Comparison of ENCODE assay signal across 8 cellular contexts in the genomic region with DNA sequence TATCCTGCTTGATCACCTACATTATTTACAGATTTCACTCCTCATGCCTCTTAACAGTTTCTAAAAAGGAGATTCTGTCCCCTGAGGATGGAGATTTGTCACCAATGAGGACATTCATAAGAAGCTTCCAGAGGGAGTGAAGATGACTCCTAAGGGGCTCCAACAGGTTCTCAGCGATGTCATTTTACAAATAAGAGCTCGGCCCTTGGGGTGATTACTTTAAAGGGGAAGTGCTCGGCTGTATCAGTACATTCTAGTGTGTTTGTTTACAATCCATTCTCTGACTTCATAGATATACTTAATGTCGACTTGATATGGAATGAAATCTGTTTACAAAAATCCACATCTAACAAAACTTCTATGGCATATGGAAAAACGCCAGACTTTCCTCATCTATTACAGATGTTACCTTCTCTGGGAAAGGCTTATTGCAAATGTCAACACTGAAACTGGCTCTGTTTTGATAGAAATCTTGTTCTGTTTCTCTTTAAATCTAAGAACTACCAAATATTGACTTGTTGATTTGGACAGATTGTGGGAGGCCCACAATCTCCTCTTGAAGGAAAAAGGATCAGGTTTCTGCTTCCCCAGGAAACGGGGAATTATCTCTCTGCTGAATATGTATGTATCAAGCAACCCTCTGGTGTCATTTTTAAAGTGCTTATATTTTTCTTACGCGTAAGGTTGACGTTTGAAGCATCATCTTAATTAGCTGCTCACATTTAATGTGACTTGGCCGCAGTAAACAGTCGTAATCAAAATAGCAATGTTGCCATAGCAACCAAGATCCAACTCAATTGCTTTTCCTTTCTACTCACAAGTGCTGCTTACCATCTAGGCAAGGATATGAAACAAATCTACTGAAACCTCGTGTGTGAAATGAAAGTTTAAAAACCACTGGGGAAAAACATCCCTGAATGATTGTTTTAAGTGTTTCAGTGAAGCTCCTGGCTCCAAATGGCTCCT.
DNase-seq lines count a peak whose midpoint lies in the region; ATAC-seq and TF ChIP-seq lines count a peak whose summit lies in the region.

No MANE protein-coding gene starts in this region.

- H3K27ac Mint-ChIP-seq in nephron progenitor cell = peak overlapping the region; percentile 40

- peaks cover 40% of the 10 kb centered on the region for H3K4me1 Mint-ChIP-seq in nephron progenitor cell

- TF ChIP-seq CTCF in brain microvascular endothelial cell (IDR thresholded peaks at IDR 0.05; ENCODE audit: low read depth, low read length, missing control alignments) (no peak), nephron progenitor cell (IDR thresholded peaks at IDR 0.05) (no peak), ovary (IDR thresholded peaks at IDR 0.05) (no peak), esophagus squamous epithelium (IDR thresholded peaks at IDR 0.05) (no peak)

- intact Hi-C loops in ovary (cut with DNase I) = no loop called here
- intact Hi-C loops in esophagus squamous epithelium (cut with DNase I) = no loop called here

- H3K27me3 ChIP-seq in brain microvascular endothelial cell (replicated peaks) (no peaks in the 10 kb centered on the region), MG63 (no peaks in the 10 kb centered on the region), ovary (no peaks in the 10 kb centered on the region), esophagus squamous epithelium (no peaks in the 10 kb centered on the region)

- no peak for TF ChIP-seq EP300 in ovary (IDR thresholded peaks at IDR 0.05)

- WGBS in ovary, 3 donors = 18 to 28% (median 24%) methylated on average over 12 of the region's 12 CpGs
- 47 to 60% methylated on average over 12 of the region's 12 CpGs for WGBS in esophagus squamous epithelium, 2 donors

- peak overlapping the region; percentile 20 for H3K4me3 Mint-ChIP-seq in nephron progenitor cell

- no peaks in the 10 kb centered on the region for H3K36me3 ChIP-seq in brain microvascular endothelial cell (replicated peaks)
- no peaks in the 10 kb centered on the region for H3K36me3 ChIP-seq in MG63
- no peaks in the 10 kb centered on the region for H3K36me3 ChIP-seq in ovary
- H3K36me3 ChIP-seq in esophagus squamous epithelium = no peaks in the 10 kb centered on the region

- H3K4me1 ChIP-seq in ovary (ENCODE audit: insufficient read depth) (peaks cover 5% of the 10 kb centered on the region), esophagus squamous epithelium (peaks cover 0 to 34% (median 4%) of the 10 kb centered on the region in 3 donors)

- H3K27ac ChIP-seq in brain microvascular endothelial cell = peak overlapping the region; percentile 16
- H3K27ac ChIP-seq in ovary = no peak overlapping the region
- peak overlapping the region in 1 of 4 donors; percentile 27 for H3K27ac ChIP-seq in esophagus squamous epithelium

- in situ Hi-C loops in brain microvascular endothelial cell (cut with HindIII; ENCODE audit: low pct_ligation_motif_present, low sequenced_read_pairs) = no loop called here

- H3K9me3 ChIP-seq in MG63 = no peaks in the 10 kb centered on the region
- H3K9me3 ChIP-seq in ovary = no peaks in the 10 kb centered on the region
- H3K9me3 ChIP-seq in esophagus squamous epithelium = no peaks in the 10 kb centered on the region

- H3K27me3 Mint-ChIP-seq in nephron progenitor cell (ENCODE audit: low read depth, poor library complexity) = no peaks in the 10 kb centered on the region

- H3K9me3 Mint-ChIP-seq in nephron progenitor cell = peaks cover 14% of the 10 kb centered on the region

- TF ChIP-seq POLR2A in GM18505 (IDR thresholded peaks at IDR 0.05; ENCODE audit: borderline replicate concordance, extremely low read depth, insufficient read depth, insufficient read length) = no peak
- TF ChIP-seq POLR2A in ovary (IDR thresholded peaks at IDR 0.05) = no peak
- no peak for TF ChIP-seq POLR2A in esophagus squamous epithelium (IDR thresholded peaks at IDR 0.05)

- DNase-seq in DMS53 treated with DMSO at 0.1 percent for 48 hours (lab: John Stamatoyannopoulos, UW; ENCODE audit: unreplicated experiment) = peak; percentile 28
- peak; percentile 43 for DNase-seq in NCI-H146 (lab: John Stamatoyannopoulos, UW)
- peak; percentile 38 for DNase-seq in brain microvascular endothelial cell
- no peak for DNase-seq in nephron progenitor cell
- DNase-seq in MG63 = no peak
- DNase-seq in ovary = no peak
- DNase-seq in esophagus squamous epithelium (lab: John Stamatoyannopoulos, UW) = no peak

- peaks cover 12% of the 10 kb centered on the region for H3K36me3 Mint-ChIP-seq in nephron progenitor cell (ENCODE audit: low read depth)

- no peak for ATAC-seq in GM18505 (IDR thresholded peaks at IDR 0.05; ENCODE audit: unreplicated experiment)

- H3K4me3 ChIP-seq in brain microvascular endothelial cell (ENCODE audit: low read depth, low read length) (no peak overlapping the region), MG63 (no peak overlapping the region), ovary (no peak overlapping the region), esophagus squamous epithelium (peak overlapping the region in 2 of 4 donors; percentile 5 to 35)

Comparison
In these comparisons a context has a peak if more than half of its experiments do, and no peak if none do; other contexts are left out.
1. DNase-seq: peak in DMS53 treated with DMSO at 0.1 percent for 48 hours (single experiment), NCI-H146 (single experiment) and brain microvascular endothelial cell (single experiment); none in nephron progenitor cell (single experiment), MG63 (single experiment), ovary (0 of 5) and esophagus squamous epithelium (single experiment).